8 cellular contexts compared by ENCODE assay signal in the genomic region with DNA sequence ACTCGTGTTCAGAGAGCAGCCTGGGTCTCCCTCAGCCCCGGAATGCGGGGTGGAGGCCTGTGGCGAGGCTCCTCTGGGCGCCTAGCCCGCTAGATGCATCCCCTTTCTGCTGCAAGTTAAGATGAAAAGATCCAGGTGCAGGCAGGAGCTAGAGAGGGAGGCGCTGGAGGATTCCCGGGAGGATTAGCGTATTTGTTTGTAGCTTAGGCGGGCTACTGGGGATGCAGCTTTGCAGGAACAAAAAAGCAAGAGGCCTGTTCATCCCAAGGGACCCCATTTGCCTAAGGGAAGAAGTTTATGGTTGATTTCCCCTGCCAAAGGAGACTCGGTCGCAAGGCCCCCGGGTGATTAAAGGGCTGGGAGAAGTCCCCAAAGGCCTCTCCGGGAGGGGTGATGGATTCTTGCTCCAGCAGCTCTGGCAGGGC. TPM values are rescaled to one million over a fixed set of nuclear protein-coding genes. Genes with fewer than 3 reads are reported as not detected.
A peak's percentile ranks its signal among the peaks of the same experiment; 100 is the strongest.
DNase-seq lines count a peak whose midpoint lies in the region; ATAC-seq and TF ChIP-seq lines count a peak whose summit lies in the region.

No MANE protein-coding gene starts in this region.

- no peaks in the 10 kb centered on the region for H3K79me2 ChIP-seq in ACC112 (ENCODE audit: control insufficient read depth, insufficient read depth, low read length, unreplicated experiment)

- H3K4me1 ChIP-seq in ACC112 (ENCODE audit: control insufficient read depth, insufficient read depth, low read length, unreplicated experiment): no peaks in the 10 kb centered on the region
- no peaks in the 10 kb centered on the region for H3K4me1 ChIP-seq in iPS-15b (ENCODE audit: control insufficient read depth, insufficient read depth, low read length)

- H3K9ac ChIP-seq in iPS-15b (ENCODE audit: low read depth, low read length): no peak overlapping the region

- H3K36me3 ChIP-seq in ACC112 (ENCODE audit: insufficient read depth, low read length): no peaks in the 10 kb centered on the region
- H3K36me3 ChIP-seq in iPS-15b (ENCODE audit: control insufficient read depth, insufficient read depth, low read length): no peaks in the 10 kb centered on the region

- ATAC-seq in HG02870 (IDR thresholded peaks at IDR 0.05; ENCODE audit: unreplicated experiment): no peak

- DNase-seq in GM20000 (ENCODE audit: low spot score): peak; percentile 43
- peak; percentile 70 for DNase-seq in SK-N-DZ (ENCODE audit: low spot score)
- no peak for DNase-seq in glomerular visceral epithelial cell (ENCODE audit: extremely low spot score)
- DNase-seq in RKO (ENCODE audit: low spot score): no peak
- no peak for DNase-seq in SKM-1 treated with dmso at 0.1 percent for 144 hours (lab: John Stamatoyannopoulos, UW; ENCODE audit: unreplicated experiment)

- H3K9me3 ChIP-seq in iPS-15b (ENCODE audit: control insufficient read depth, insufficient read depth, low read length): no peaks in the 10 kb centered on the region

- H3K27me3 ChIP-seq in ACC112 (ENCODE audit: insufficient read depth, low read length) (peaks cover 68% of the 10 kb centered on the region), iPS-15b (ENCODE audit: control insufficient read depth, insufficient read depth, low read length) (peaks cover 80% of the 10 kb centered on the region)

- no peak overlapping the region for H2AFZ ChIP-seq in ACC112 (ENCODE audit: low read length, unreplicated experiment)

- H3K4me3 ChIP-seq in ACC112 (ENCODE audit: low read depth, low read length) (peak overlapping the region; percentile 70), iPS-15b (ENCODE audit: low read depth, low read length) (peak overlapping the region; percentile 66)

- no peak overlapping the region for H3K27ac ChIP-seq in ACC112 (ENCODE audit: low read depth, low read length)

- TF ChIP-seq CTCF in GM20000 (IDR thresholded peaks at IDR 0.05; ENCODE audit: extremely low read depth, missing control alignments): no peak

RNA-seq across cellular contexts. Expression of a gene that starts 0.8 kb away (rescaled TPM):
- 5.1 and 7.3 TPM in 2 replicates for polyA plus RNA-seq in SK-N-DZ (2014; cell fraction: cytosol; rRNA removed)
- 4.1 and 4.8 TPM in 2 replicates for polyA plus RNA-seq in SK-N-DZ (2014; cell fraction: nucleus; rRNA removed)

RNA-seq across cellular contexts. Expression of a gene that starts 37.5 kb away (rescaled TPM):
- polyA plus RNA-seq in SK-N-DZ (2014; cell fraction: cytosol; rRNA removed): 1.9 and 2.3 TPM in 2 replicates
- 1.8 and 6.1 TPM in 2 replicates for polyA plus RNA-seq in SK-N-DZ (2014; cell fraction: nucleus; rRNA removed)

Comparison
In these comparisons a context has a peak if more than half of its experiments do, and no peak if none do; other contexts are left out.
1. DNase-seq: peak in GM20000 (single experiment) and SK-N-DZ (single experiment); none in glomerular visceral epithelial cell (single experiment), RKO (single experiment) and SKM-1 treated with dmso at 0.1 percent for 144 hours (single experiment).